ENCODE assay signal across 15 cellular contexts in the genomic region with DNA sequence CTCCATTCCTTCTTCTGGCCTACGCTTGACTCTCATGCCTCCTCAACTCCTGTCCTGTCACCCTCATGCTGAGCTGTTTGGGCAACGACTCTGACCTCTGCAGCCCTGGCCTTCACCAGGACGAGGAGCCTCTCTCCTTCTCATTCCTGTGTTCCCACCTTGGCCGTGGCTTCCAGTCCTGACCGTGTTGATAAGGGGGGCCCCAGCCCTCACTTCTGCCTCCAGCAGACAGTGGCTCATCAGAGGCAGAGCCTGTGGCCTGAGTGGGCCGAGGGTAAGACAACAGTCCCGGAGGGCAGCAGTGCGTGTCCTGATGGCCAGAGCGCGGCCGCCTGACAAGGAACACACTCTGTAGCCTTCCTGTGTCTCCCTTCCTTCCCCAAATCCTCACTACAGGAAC.
DNase-seq lines count a peak whose midpoint lies in the region; ATAC-seq, FAIRE-seq and TF ChIP-seq lines count a peak whose summit lies in the region.
"Had no signal": no experiment of that assay in that cellular context is flagged by ENCODE, and none has a peak within 500 bp of the region (broad histone marks: within the 10 kb centered on the region; RNA-seq: fewer than 3 reads in every experiment).

No MANE protein-coding gene starts in this region.

- CTCF ChIA-PET in Panc1 (lab: Charles Lee), result no interaction called here

- no peak overlapping the region for H3K4me3 ChIP-seq in Panc1 (ENCODE audit: low read depth in 2 of 2, low read length in 2 of 2)
- H3K4me3 ChIP-seq in endodermal cell (ENCODE audit: low read length), result no peak overlapping the region
- no peak overlapping the region for H3K4me3 ChIP-seq in aorta (ENCODE audit: low read length in 2 of 2)
- H3K4me3 ChIP-seq: BLaER1 treated with 17β-estradiol and CSF1 and Interleukin-3, amounts not matched to agents 10 nM and 100 nM had no signal

- DNase-seq in Panc1 (ENCODE audit: low read depth, low spot score) (no peak), endodermal cell (peak; percentile 41), nephron progenitor cell (peak; percentile 35), aorta (no peak), frontal cortex (ENCODE audit: low spot score in 2 of 2) (no peak), cardiac septum (ENCODE audit: low spot score) (no peak), HT-29 (ENCODE audit: low spot score) (no peak)
- DNase-seq: ACHN; Calu3; CD4-positive, CD25-positive, alpha-beta regulatory T cell; DMS 273 treated with DMSO at 0.1 percent for 48 hours; HCEC 1CT; HFFc6 had no signal

- no peaks in the 10 kb centered on the region for H3K36me3 ChIP-seq in Panc1 (ENCODE audit: control insufficient read depth, insufficient read depth, low read length)
- no peaks in the 10 kb centered on the region for H3K36me3 ChIP-seq in endodermal cell (ENCODE audit: control insufficient read depth, insufficient read depth, low read length)
- no peaks in the 10 kb centered on the region for H3K36me3 ChIP-seq in aorta (ENCODE audit: control insufficient read depth in 1 of 2, insufficient read depth in 2 of 2, low read length in 1 of 2)
- H3K36me3 ChIP-seq: BLaER1 treated with 17β-estradiol and CSF1 and Interleukin-3, amounts not matched to agents 10 nM and 100 nM had no signal

- no peak overlapping the region for H3K27ac Mint-ChIP-seq in endodermal cell
- no peak overlapping the region for H3K27ac Mint-ChIP-seq in nephron progenitor cell
- H3K27ac Mint-ChIP-seq: CD4-positive, CD25-positive, alpha-beta regulatory T cell; HFFc6 had no signal

- H3K4me3 Mint-ChIP-seq in endodermal cell, result no peak overlapping the region
- H3K4me3 Mint-ChIP-seq in nephron progenitor cell, result no peak overlapping the region
- H3K4me3 Mint-ChIP-seq: CD4-positive, CD25-positive, alpha-beta regulatory T cell; HFFc6 had no signal

- TF ChIP-seq CTCF in Panc1 (IDR thresholded peaks at IDR 0.05) (no peak), endodermal cell (conservative IDR thresholded peaks at IDR 0.05) (no peak), nephron progenitor cell (IDR thresholded peaks at IDR 0.05) (no peak)

- no peak for FAIRE-seq in frontal cortex (lab: Jason Lieb, UNC)

- intact Hi-C loops in Panc1 (cut with micrococcal nuclease; ENCODE audit: unreplicated experiment), result no loop called here
- intact Hi-C loops in aorta (cut with DNase I), result no loop called here
- intact Hi-C loops in cardiac septum (cut with DNase I), result no loop called here

- H3K27ac ChIP-seq in Panc1 (ENCODE audit: low read length) (no peak overlapping the region), endodermal cell (ENCODE audit: low read depth, low read length) (no peak overlapping the region), aorta (ENCODE audit: low read depth in 1 of 2, low read length in 2 of 2) (no peak overlapping the region)
- H3K27ac ChIP-seq: BLaER1 treated with 17β-estradiol and CSF1 and Interleukin-3, amounts not matched to agents 10 nM and 100 nM; HL-60 had no signal

- peaks cover 7% of the 10 kb centered on the region for H3K9me3 Mint-ChIP-seq in endodermal cell
- peaks cover 7% of the 10 kb centered on the region for H3K9me3 Mint-ChIP-seq in nephron progenitor cell
- H3K9me3 Mint-ChIP-seq: HFFc6 had no signal

- no peak overlapping the region for H3K9ac ChIP-seq in endodermal cell (ENCODE audit: extremely low read depth, low read length, poor library complexity, severe bottlenecking)
- H3K9ac ChIP-seq: BLaER1 treated with 17β-estradiol and CSF1 and Interleukin-3, amounts not matched to agents 10 nM and 100 nM had no signal

- peaks cover 2% of the 10 kb centered on the region for H3K4me1 Mint-ChIP-seq in endodermal cell
- peaks cover 27% of the 10 kb centered on the region for H3K4me1 Mint-ChIP-seq in nephron progenitor cell
- H3K4me1 Mint-ChIP-seq: CD4-positive, CD25-positive, alpha-beta regulatory T cell had no signal

- H3K9me3 ChIP-seq in Panc1 (ENCODE audit: control insufficient read depth, insufficient read depth, low read depth, low read length) (no peaks in the 10 kb centered on the region), endodermal cell (ENCODE audit: control insufficient read depth, low read length) (no peaks in the 10 kb centered on the region), aorta (ENCODE audit: control insufficient read depth, low read length) (peaks cover 6% of the 10 kb centered on the region)

- H3K27me3 Mint-ChIP-seq in endodermal cell (ENCODE audit: insufficient read depth) (peaks cover 47% of the 10 kb centered on the region), nephron progenitor cell (ENCODE audit: low read depth, poor library complexity) (peaks cover 63% of the 10 kb centered on the region)

- in situ Hi-C loops in Panc1 (cut with HindIII; ENCODE audit: low pct_unique_long_range_greater_than_20kb, low sequenced_read_pairs), result no loop called here

- no peaks in the 10 kb centered on the region; the same call in 1 of the 2 replicates for H3K4me1 ChIP-seq in Panc1 (ENCODE audit: control insufficient read depth, insufficient read depth, low read length)
- H3K4me1 ChIP-seq in endodermal cell (ENCODE audit: control insufficient read depth, insufficient read depth, low read length), result no peaks in the 10 kb centered on the region
- H3K4me1 ChIP-seq in aorta (ENCODE audit: control insufficient read depth in 1 of 2, insufficient read depth in 2 of 2, low read length in 2 of 2), result no peaks in the 10 kb centered on the region
- H3K4me1 ChIP-seq: BLaER1 treated with 17β-estradiol and CSF1 and Interleukin-3, amounts not matched to agents 10 nM and 100 nM had no signal

- ATAC-seq in Panc1, result peak; percentile 25; the same call in 1 of the 2 replicates
- peak; percentile 8 for ATAC-seq in aorta (ENCODE audit: low FRiP score)

- POLR2A ChIA-PET in Panc1 (lab: Charles Lee), result no interaction called here

- H3K36me3 Mint-ChIP-seq in endodermal cell (ENCODE audit: low read depth), result no peaks in the 10 kb centered on the region
- no peaks in the 10 kb centered on the region for H3K36me3 Mint-ChIP-seq in nephron progenitor cell (ENCODE audit: low read depth)
- H3K36me3 Mint-ChIP-seq: CD4-positive, CD25-positive, alpha-beta regulatory T cell had no signal

- H3K27me3 ChIP-seq in Panc1 (ENCODE audit: control insufficient read depth, insufficient read depth, low read length), result no peaks in the 10 kb centered on the region; the same call in 1 of the 2 replicates
- H3K27me3 ChIP-seq in endodermal cell (ENCODE audit: control insufficient read depth, insufficient read depth, low read length, poor library complexity, severe bottlenecking), result peaks cover 36% of the 10 kb centered on the region
- no peaks in the 10 kb centered on the region for H3K27me3 ChIP-seq in aorta (ENCODE audit: control insufficient read depth in 1 of 2, insufficient read depth in 2 of 2, low read length in 1 of 2)
- H3K27me3 ChIP-seq: BLaER1 treated with 17β-estradiol and CSF1 and Interleukin-3, amounts not matched to agents 10 nM and 100 nM had no signal

- WGBS in endodermal cell (ENCODE audit: insufficient coverage in 1 of 2, insufficient read length in 1 of 2), 2 experiments, result 93 to 94% methylated on average over 7 to 11 of the region's 11 CpGs
- WGBS in aorta, 2 donors, result 77% methylated on average over 11 of the region's 11 CpGs

- no TSS peak for BruUV-seq in Panc1 (replicated peaks; lab: Mats Ljungman, UMichigan)

Comparison
In these comparisons a context has a peak if more than half of its experiments do, and no peak if none do; other contexts are left out.
1. DNase-seq: peak in endodermal cell (single experiment) and nephron progenitor cell (single experiment); none in Panc1 (single experiment), aorta (0 of 2), frontal cortex (0 of 2), cardiac septum (single experiment) and HT-29 (single experiment).